ENCODE assay signal across 1 cellular context in the genomic region with DNA sequence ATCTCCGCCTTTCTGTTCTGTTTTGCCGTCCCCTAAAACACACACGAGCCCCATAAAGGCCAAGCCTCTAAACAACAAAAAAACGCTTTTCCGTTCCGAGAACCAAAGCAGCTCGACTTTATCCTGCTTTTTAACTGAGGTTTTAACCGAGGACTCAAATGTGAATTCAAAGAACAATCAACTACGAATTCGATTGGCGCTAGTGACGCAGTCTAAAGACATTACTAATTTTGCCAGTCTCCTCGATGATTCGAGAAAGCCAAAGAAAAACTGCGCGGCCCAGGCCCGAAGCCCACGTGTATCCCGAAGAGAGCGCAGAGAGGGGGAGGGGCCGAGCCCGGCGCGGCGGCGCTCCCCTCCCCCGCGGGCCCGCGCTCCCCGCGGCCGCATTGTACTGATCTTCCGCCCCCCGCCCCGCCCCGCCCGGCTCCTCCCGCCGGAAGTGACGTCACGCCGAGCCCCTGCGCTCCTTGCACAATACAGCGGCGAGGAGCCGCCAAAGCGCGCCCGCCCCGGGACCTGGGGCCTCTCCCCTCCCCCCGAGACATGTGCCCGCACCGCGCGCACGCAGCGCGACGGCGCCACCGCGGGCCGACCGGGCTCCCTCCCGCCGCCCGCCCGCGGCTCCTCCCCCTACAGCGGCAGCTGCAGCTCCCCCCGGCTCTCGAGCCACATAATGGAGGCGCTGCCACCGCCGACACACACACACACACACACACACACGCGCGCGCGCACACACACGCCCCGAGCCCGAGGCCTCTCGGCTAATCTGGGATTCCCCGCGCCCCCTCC.
TF ChIP-seq lines count a peak whose summit lies in the region.

No MANE protein-coding gene starts in this region.

TF ChIP-seq in Ishikawa, 13 proteins besides CTCF, POLR2A, EP300 and RAD21 (continued from another document):
- TF ChIP-seq, protein P1, sequence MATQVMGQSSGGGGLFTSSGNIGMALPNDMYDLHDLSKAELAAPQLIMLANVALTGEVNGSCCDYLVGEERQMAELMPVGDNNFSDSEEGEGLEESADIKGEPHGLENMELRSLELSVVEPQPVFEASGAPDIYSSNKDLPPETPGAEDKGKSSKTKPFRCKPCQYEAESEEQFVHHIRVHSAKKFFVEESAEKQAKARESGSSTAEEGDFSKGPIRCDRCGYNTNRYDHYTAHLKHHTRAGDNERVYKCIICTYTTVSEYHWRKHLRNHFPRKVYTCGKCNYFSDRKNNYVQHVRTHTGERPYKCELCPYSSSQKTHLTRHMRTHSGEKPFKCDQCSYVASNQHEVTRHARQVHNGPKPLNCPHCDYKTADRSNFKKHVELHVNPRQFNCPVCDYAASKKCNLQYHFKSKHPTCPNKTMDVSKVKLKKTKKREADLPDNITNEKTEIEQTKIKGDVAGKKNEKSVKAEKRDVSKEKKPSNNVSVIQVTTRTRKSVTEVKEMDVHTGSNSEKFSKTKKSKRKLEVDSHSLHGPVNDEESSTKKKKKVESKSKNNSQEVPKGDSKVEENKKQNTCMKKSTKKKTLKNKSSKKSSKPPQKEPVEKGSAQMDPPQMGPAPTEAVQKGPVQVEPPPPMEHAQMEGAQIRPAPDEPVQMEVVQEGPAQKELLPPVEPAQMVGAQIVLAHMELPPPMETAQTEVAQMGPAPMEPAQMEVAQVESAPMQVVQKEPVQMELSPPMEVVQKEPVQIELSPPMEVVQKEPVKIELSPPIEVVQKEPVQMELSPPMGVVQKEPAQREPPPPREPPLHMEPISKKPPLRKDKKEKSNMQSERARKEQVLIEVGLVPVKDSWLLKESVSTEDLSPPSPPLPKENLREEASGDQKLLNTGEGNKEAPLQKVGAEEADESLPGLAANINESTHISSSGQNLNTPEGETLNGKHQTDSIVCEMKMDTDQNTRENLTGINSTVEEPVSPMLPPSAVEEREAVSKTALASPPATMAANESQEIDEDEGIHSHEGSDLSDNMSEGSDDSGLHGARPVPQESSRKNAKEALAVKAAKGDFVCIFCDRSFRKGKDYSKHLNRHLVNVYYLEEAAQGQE (IDR thresholded peaks at IDR 0.05; ENCODE audit: low read depth) = no peak
- TF ChIP-seq TAF1 (IDR thresholded peaks at IDR 0.05; ENCODE audit: low read depth) = peak; percentile 48
- peak; percentile 92 for TF ChIP-seq CEBPB (IDR thresholded peaks at IDR 0.05)
- 0 out of 2 replicates have a peak, but pooled peaks have one; percentile 16 for TF ChIP-seq TEAD4 (IDR thresholded peaks at IDR 0.05)
